In the genomic region with DNA sequence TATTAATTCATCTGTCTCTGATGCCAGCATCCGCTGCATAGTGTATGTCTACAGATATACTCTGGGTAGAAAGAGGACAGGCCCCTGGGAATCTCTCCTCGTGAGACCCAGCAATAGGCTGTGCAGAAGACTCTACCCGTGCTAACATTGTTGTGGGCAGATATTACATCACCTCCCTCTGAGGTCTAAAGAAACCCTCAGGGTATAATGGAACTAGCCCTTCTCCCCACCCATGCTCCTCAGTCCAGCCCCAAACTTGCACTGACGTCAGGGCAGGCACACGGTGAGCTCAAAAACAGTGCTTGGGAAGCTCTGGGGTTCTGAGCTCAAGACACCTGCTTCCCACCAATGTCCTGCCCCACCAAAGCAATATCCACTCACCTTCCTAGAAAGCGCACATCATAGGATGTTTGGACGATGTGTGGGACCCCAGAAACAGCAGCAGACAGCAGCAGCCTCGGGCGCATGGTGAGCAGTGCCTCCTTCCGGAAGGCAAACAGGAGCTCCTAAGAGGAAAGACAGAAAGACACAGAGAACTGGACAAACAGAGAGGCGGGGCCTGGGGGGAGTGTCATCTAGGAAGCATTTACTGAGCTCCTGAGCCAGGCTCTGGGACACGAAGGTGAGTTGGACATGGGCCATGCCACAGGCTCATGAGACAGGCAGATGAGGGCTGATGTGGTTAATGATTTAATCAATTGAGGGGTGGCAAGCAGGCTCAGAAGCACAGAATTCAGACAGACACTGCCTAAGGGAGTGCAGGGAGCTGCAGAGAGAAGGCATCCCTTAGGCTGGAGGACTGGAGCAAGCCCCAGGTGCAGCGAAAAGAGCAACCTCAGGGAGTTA, we compare ENCODE assay signal across 1 cellular context.
TF ChIP-seq lines count a peak whose summit lies in the region.

No MANE protein-coding gene starts in this region.

TF ChIP-seq in IMR-90, 13 proteins besides CTCF, POLR2A, EP300 and RAD21:
- no peak for TF ChIP-seq NFE2L2 (IDR thresholded peaks at IDR 0.05; ENCODE audit: low read depth, low read length)
- no peak for TF ChIP-seq MXI1 (IDR thresholded peaks at IDR 0.05; ENCODE audit: borderline replicate concordance, low read depth, low read length)
- no peak for TF ChIP-seq SMC3 (IDR thresholded peaks at IDR 0.05; ENCODE audit: low read depth, low read length)
- TF ChIP-seq RFX5 (IDR thresholded peaks at IDR 0.05; ENCODE audit: low read depth, low read length), result no peak
- TF ChIP-seq, protein P1, sequence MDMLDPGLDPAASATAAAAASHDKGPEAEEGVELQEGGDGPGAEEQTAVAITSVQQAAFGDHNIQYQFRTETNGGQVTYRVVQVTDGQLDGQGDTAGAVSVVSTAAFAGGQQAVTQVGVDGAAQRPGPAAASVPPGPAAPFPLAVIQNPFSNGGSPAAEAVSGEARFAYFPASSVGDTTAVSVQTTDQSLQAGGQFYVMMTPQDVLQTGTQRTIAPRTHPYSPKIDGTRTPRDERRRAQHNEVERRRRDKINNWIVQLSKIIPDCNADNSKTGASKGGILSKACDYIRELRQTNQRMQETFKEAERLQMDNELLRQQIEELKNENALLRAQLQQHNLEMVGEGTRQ (IDR thresholded peaks at IDR 0.05; ENCODE audit: low read depth, low read length), result no peak
- TF ChIP-seq CEBPB (IDR thresholded peaks at IDR 0.05; ENCODE audit: low read depth, low read length), result no peak
- TF ChIP-seq RCOR1 (IDR thresholded peaks at IDR 0.05; ENCODE audit: insufficient replicate concordance, low read length), result no peak
- TF ChIP-seq BHLHE40 (IDR thresholded peaks at IDR 0.05; ENCODE audit: low read depth, low read length), result no peak
- TF ChIP-seq MAZ (IDR thresholded peaks at IDR 0.05; ENCODE audit: borderline replicate concordance, low read depth, low read length), result no peak
